Comparison of ENCODE assay signal across 8 cellular contexts in genomic region chr7:112080441-112080840, GRCh38.
DNase-seq lines count a peak whose midpoint lies in the region; ATAC-seq and TF ChIP-seq lines count a peak whose summit lies in the region.

No MANE protein-coding gene starts in this region.

- ATAC-seq in HG03060 (IDR thresholded peaks at IDR 0.05; ENCODE audit: low read depth, unreplicated experiment) = peak; percentile 93

- no peaks in the 10 kb centered on the region for H3K36me3 ChIP-seq in PC-9 (ENCODE audit: low read depth)
- H3K36me3 ChIP-seq in skeletal muscle satellite cell (ENCODE audit: insufficient read depth, low read length) = no peaks in the 10 kb centered on the region

- DNase-seq in NCI-H748 (lab: John Stamatoyannopoulos, UW; ENCODE audit: unreplicated experiment) (peak; percentile 14), NCI-H748 treated with DMSO at 0.1 percent for 48 hours (lab: John Stamatoyannopoulos, UW) (no peak), PC-9 (peak; percentile 35 to 45), fibroblast of pulmonary artery (ENCODE audit: low read depth) (peak; percentile 98), NCI-H128 (lab: John Stamatoyannopoulos, UW; ENCODE audit: unreplicated experiment) (no peak), 8988T (no peak)

- no peak overlapping the region for H2AFZ ChIP-seq in PC-9

- TF ChIP-seq CTCF in PC-9 (conservative IDR thresholded peaks at IDR 0.05) (no peak), fibroblast of pulmonary artery (IDR thresholded peaks at IDR 0.05; ENCODE audit: low read length, missing control alignments) (no peak)

- H3K27me3 ChIP-seq in PC-9 (ENCODE audit: insufficient read depth, low read depth) = no peaks in the 10 kb centered on the region
- H3K27me3 ChIP-seq in skeletal muscle satellite cell (ENCODE audit: control insufficient read depth, insufficient read depth, low read length) = no peaks in the 10 kb centered on the region

- POLR2A ChIA-PET in PC-9 (lab: Charles Lee; ENCODE audit: unreplicated experiment) = no interaction called here

- H3K9me2 ChIP-seq in PC-9 (ENCODE audit: insufficient read depth) = no peaks in the 10 kb centered on the region

- no TSS peak for BruUV-seq in PC-9 (replicated peaks; lab: Mats Ljungman, UMichigan)

- H3K79me2 ChIP-seq in PC-9 (ENCODE audit: low read depth) = no peaks in the 10 kb centered on the region

- H3K4me3 ChIP-seq in PC-9 = no peak overlapping the region
- H3K4me3 ChIP-seq in fibroblast of pulmonary artery (replicated peaks; ENCODE audit: low read depth, low read length) = no peak overlapping the region
- peak overlapping the region; percentile 37 for H3K4me3 ChIP-seq in skeletal muscle satellite cell (ENCODE audit: low read length)

- H3K9me3 ChIP-seq in PC-9 (ENCODE audit: insufficient read depth, low read depth) = no peaks in the 10 kb centered on the region
- H3K9me3 ChIP-seq in skeletal muscle satellite cell (replicated peaks; ENCODE audit: low read length) = no peaks in the 10 kb centered on the region

- H3K4me1 ChIP-seq in PC-9 (replicated peaks; ENCODE audit: insufficient read depth) (no peaks in the 10 kb centered on the region), skeletal muscle satellite cell (ENCODE audit: control insufficient read depth, insufficient read depth, low read length) (peaks cover 38% of the 10 kb centered on the region)

- no peaks in the 10 kb centered on the region for H4K20me1 ChIP-seq in PC-9 (ENCODE audit: insufficient read depth)

- H3K27ac ChIP-seq in PC-9 = no peak overlapping the region

- intact Hi-C loops in PC-9 (cut with micrococcal nuclease; ENCODE audit: unreplicated experiment) = loop anchor here (2.0 to 5.0 kb wide), 3 partner anchors 98 to 127 kb away; partner anchors contain the start of genes DOCK4 and ZNF277

- 0 out of 2 replicates have a peak overlapping the region, but pooled peaks have one; percentile 7 for H3K4me2 ChIP-seq in PC-9
- peak overlapping the region; percentile 71 for H3K4me2 ChIP-seq in skeletal muscle satellite cell (ENCODE audit: low read length)

- peak overlapping the region; percentile 72 for H3K9ac ChIP-seq in skeletal muscle satellite cell (ENCODE audit: low read depth, low read length)

- CTCF ChIA-PET in PC-9 (lab: Charles Lee) = no interaction called here

- H3F3A ChIP-seq in PC-9 (ENCODE audit: insufficient read depth, low read depth) = no peaks in the 10 kb centered on the region

Comparison
In these comparisons a context has a peak if more than half of its experiments do, and no peak if none do; other contexts are left out.
1. DNase-seq: peak in NCI-H748 (single experiment), PC-9 (2 of 2) and fibroblast of pulmonary artery (single experiment); none in NCI-H748 treated with DMSO at 0.1 percent for 48 hours (single experiment), NCI-H128 (single experiment) and 8988T (single experiment).